Comparison of ENCODE assay signal across 9 cellular contexts in genomic region chr11:71251159-71251721, GRCh38. TPM values are rescaled to one million over a fixed set of nuclear protein-coding genes. Genes with fewer than 3 reads are reported as not detected.
DNase-seq lines count a peak whose midpoint lies in the region; ATAC-seq and TF ChIP-seq lines count a peak whose summit lies in the region.
"Had no signal": no experiment of that assay in that cellular context is flagged by ENCODE, and none has a peak within 500 bp of the region (broad histone marks: within the 10 kb centered on the region; RNA-seq: fewer than 3 reads in every experiment).

No MANE protein-coding gene starts in this region.

- no peak overlapping the region for H3K4me2 ChIP-seq in OCI-LY7 (ENCODE audit: low read length)

- H3K36me3 Mint-ChIP-seq in activated T-helper 17 cell treated with anti-CD3 and anti-CD28 coated beads, Interleukin-2, amount 50 U/mL, for 72 hours (ENCODE audit: low read depth), result no peaks in the 10 kb centered on the region

- no peaks in the 10 kb centered on the region for H3K9me3 ChIP-seq in subcutaneous abdominal adipose tissue (ENCODE audit: control insufficient read depth in 5 of 5, low read length in 5 of 5)
- H3K9me3 ChIP-seq in OCI-LY7 (ENCODE audit: low read length), result no peaks in the 10 kb centered on the region

- no peaks in the 10 kb centered on the region for H3K9me2 ChIP-seq in OCI-LY7 (ENCODE audit: insufficient read depth, low read length)

- POLR2A ChIA-PET in OCI-LY7 (lab: Charles Lee), result no interaction called here

- no peak overlapping the region for H2AFZ ChIP-seq in OCI-LY7 (ENCODE audit: low read length)

- no peak for ATAC-seq in activated T-helper 17 cell treated with anti-CD3 and anti-CD28 coated beads, Interleukin-2, amount 50 U/mL, for 72 hours (replicated peaks)

- H3K36me3 ChIP-seq in kidney epithelial cell (ENCODE audit: control insufficient read depth, insufficient read depth, low read length) (no peaks in the 10 kb centered on the region), subcutaneous abdominal adipose tissue (ENCODE audit: control insufficient read depth in 5 of 5, insufficient read depth in 5 of 5, low read length in 5 of 5) (no peaks in the 10 kb centered on the region), OCI-LY7 (ENCODE audit: insufficient read depth, low read length) (no peaks in the 10 kb centered on the region)

- TF ChIP-seq CTCF in kidney epithelial cell (IDR thresholded peaks at IDR 0.05; ENCODE audit: insufficient read depth, low read length, poor library complexity, severe bottlenecking), result no peak
- TF ChIP-seq CTCF in OCI-LY7 (conservative IDR thresholded peaks at IDR 0.05; ENCODE audit: low read length), result no peak

- H3K9ac ChIP-seq in subcutaneous abdominal adipose tissue (ENCODE audit: low read length in 5 of 5), result no peak overlapping the region

- no peaks in the 10 kb centered on the region for H3K79me2 ChIP-seq in OCI-LY7 (ENCODE audit: insufficient read depth, low read depth, low read length)

- H3K27me3 ChIP-seq in kidney epithelial cell (ENCODE audit: control insufficient read depth, insufficient read depth, low read length) (no peaks in the 10 kb centered on the region), subcutaneous abdominal adipose tissue (ENCODE audit: control insufficient read depth in 5 of 5, insufficient read depth in 4 of 5, low read length in 5 of 5) (peaks cover 29 to 68% (median 60%) of the 10 kb centered on the region in 5 donors)

- H3K9me3 Mint-ChIP-seq in activated T-helper 17 cell treated with anti-CD3 and anti-CD28 coated beads, Interleukin-2, amount 50 U/mL, for 72 hours, result no peaks in the 10 kb centered on the region
- H3K9me3 Mint-ChIP-seq: activated naive CD4-positive, alpha-beta T cell treated with anti-CD3 and anti-CD28 coated beads for 36 hours had no signal

- DNase-seq in NCI-H2171 treated with DMSO at 0.1 percent for 48 hours (lab: John Stamatoyannopoulos, UW) (peak; percentile 30), NCI-H2171 (lab: John Stamatoyannopoulos, UW) (no peak), kidney epithelial cell (ENCODE audit: low read depth) (no peak), cerebellum (ENCODE audit: low spot score) (no peak), OCI-LY7 (ENCODE audit: low spot score) (no peak), SK-N-DZ (ENCODE audit: low spot score) (no peak)
- DNase-seq: activated naive CD4-positive, alpha-beta T cell treated with anti-CD3 and anti-CD28 coated beads for 36 hours had no signal

- CTCF ChIA-PET in OCI-LY7 (lab: Charles Lee; ENCODE audit: unreplicated experiment), result no interaction called here

- no peak overlapping the region for H3K27ac ChIP-seq in subcutaneous abdominal adipose tissue (ENCODE audit: low read depth, low read length)
- no peak overlapping the region for H3K27ac ChIP-seq in OCI-LY7 (ENCODE audit: low read depth, low read length, poor library complexity, severe bottlenecking)

- H3K4me1 ChIP-seq in subcutaneous abdominal adipose tissue (ENCODE audit: control insufficient read depth in 5 of 5, insufficient read depth in 5 of 5, low read length in 5 of 5) (peaks cover 0 to 24% (median 19%) of the 10 kb centered on the region in 5 donors), OCI-LY7 (ENCODE audit: insufficient read depth, low read length, poor library complexity, severe bottlenecking) (no peaks in the 10 kb centered on the region)

- H3K4me3 Mint-ChIP-seq in activated T-helper 17 cell treated with anti-CD3 and anti-CD28 coated beads, Interleukin-2, amount 50 U/mL, for 72 hours, result peak overlapping the region; percentile 26
- H3K4me3 Mint-ChIP-seq: activated naive CD4-positive, alpha-beta T cell treated with anti-CD3 and anti-CD28 coated beads for 36 hours had no signal

- H3K27ac Mint-ChIP-seq in activated T-helper 17 cell treated with anti-CD3 and anti-CD28 coated beads, Interleukin-2, amount 50 U/mL, for 72 hours, result no peak overlapping the region
- H3K27ac Mint-ChIP-seq: activated naive CD4-positive, alpha-beta T cell treated with anti-CD3 and anti-CD28 coated beads for 36 hours had no signal

- peaks cover 46% of the 10 kb centered on the region for H3K27me3 Mint-ChIP-seq in activated T-helper 17 cell treated with anti-CD3 and anti-CD28 coated beads, Interleukin-2, amount 50 U/mL, for 72 hours

- no TSS peak for BruUV-seq in OCI-LY7 (replicated peaks; lab: Mats Ljungman, UMichigan)

- H3K4me1 Mint-ChIP-seq in activated T-helper 17 cell treated with anti-CD3 and anti-CD28 coated beads, Interleukin-2, amount 50 U/mL, for 72 hours, result no peaks in the 10 kb centered on the region

- intact Hi-C loops in OCI-LY7 (cut with micrococcal nuclease; ENCODE audit: unreplicated experiment), result loop anchor here (10.0 kb wide), 1 partner anchor 174 kb away; no protein-coding TSS in a partner anchor

- H3K4me3 ChIP-seq in kidney epithelial cell (ENCODE audit: low read depth, low read length) (peak overlapping the region; percentile 56), subcutaneous abdominal adipose tissue (ENCODE audit: low read depth in 1 of 5, low read length in 5 of 5) (peak overlapping the region in 3 of 5 donors; percentile 18 to 54 (median 25)), OCI-LY7 (ENCODE audit: low read depth, low read length, poor library complexity, severe bottlenecking) (no peak overlapping the region)

- H4K20me1 ChIP-seq in OCI-LY7 (ENCODE audit: insufficient read depth, low read length), result no peaks in the 10 kb centered on the region

RNA-seq across cellular contexts. Expression of gene SHANK2, which starts 1.1 kb away (rescaled TPM):
- total RNA-seq in activated T-helper 17 cell treated with anti-CD3 and anti-CD28 coated beads, Interleukin-2, amount 50 U/mL, for 72 hours, result not detected
- total RNA-seq in kidney epithelial cell (12.5 and 16.0 TPM in 2 replicates), cerebellum (59.0 TPM), OCI-LY7 (2022) (not detected in 2 replicates)
- not detected in 2 replicates for total RNA-seq in OCI-LY7 (2014; rRNA removed; shearing (Covaris generic))
- polyA plus RNA-seq in SK-N-DZ (2014; cell fraction: cytosol; rRNA removed), result 0.12 and 0.32 TPM in 2 replicates
- 1.4 and 3.2 TPM in 2 replicates for polyA plus RNA-seq in SK-N-DZ (2014; cell fraction: nucleus; rRNA removed)
- total RNA-seq: activated naive CD4-positive, alpha-beta T cell treated with anti-CD3 and anti-CD28 coated beads for 36 hours had no signal

Comparison
In these comparisons a context has a peak if more than half of its experiments do, and no peak if none do; other contexts are left out.
1. RNA of gene SHANK2, which starts 1.1 kb away (total RNA-seq): 59.0 TPM in cerebellum (single experiment) and 12.5 to 16.0 TPM in kidney epithelial cell; not detected in activated T-helper 17 cell treated with anti-CD3 and anti-CD28 coated beads, Interleukin-2, amount 50 U/mL, for 72 hours and not detected in OCI-LY7; every median in the first group is over 10 times any median in the second.